Comparison of ENCODE assay signal across 8 cellular contexts in the genomic region with DNA sequence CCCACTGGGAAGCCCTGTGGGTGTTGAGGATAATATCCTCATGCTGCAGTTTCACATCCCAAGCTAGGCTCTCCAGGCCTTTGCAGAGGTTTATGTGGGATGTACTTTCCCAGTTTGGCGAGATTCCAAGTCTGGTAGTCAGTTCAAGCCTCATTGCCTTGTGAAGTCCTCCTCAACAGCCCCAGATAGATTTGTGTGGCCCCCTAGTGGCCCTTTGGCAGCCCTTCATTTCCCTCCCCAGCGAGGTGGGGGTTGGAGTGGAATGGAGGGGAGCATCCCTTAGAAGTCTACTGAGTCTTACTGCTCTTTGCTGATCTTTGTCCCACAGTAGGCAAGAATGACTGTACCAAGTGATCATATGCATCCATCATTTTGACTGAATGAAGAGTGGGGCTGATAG.
DNase-seq lines count a peak whose midpoint lies in the region; ATAC-seq and TF ChIP-seq lines count a peak whose summit lies in the region.

No MANE protein-coding gene starts in this region.

- POLR2A ChIA-PET in IMR-90 (lab: Charles Lee; ENCODE audit: unreplicated experiment) = no interaction called here

- H3K36me3 ChIP-seq in IMR-90 (ENCODE audit: control insufficient read depth, insufficient read depth, low read length) (peaks cover 51% of the 10 kb centered on the region), WERI-Rb-1 (no peaks in the 10 kb centered on the region), hepatocyte (replicated peaks; ENCODE audit: insufficient read depth, low read depth) (no peaks in the 10 kb centered on the region), testis (ENCODE audit: low read depth, missing control alignments) (no peaks in the 10 kb centered on the region)

- CTCF ChIA-PET in IMR-90 (lab: Yijun Ruan, JAX) = interaction anchor here (0.7 to 0.9 kb wide), 3 partner anchors 9 to 29 kb away, joined by 3 read pairs; no protein-coding TSS in a partner anchor

- H3K18ac ChIP-seq in IMR-90 (ENCODE audit: low read depth, low read length) = no peak overlapping the region

- no peak overlapping the region for H3K56ac ChIP-seq in IMR-90 (ENCODE audit: extremely low read depth, insufficient read depth, low read length)

- H3K4me3 ChIP-seq in IMR-90 (ENCODE audit: insufficient read depth, low read depth, low read length) (no peak overlapping the region), WERI-Rb-1 (ENCODE audit: low read depth, low read length) (no peak overlapping the region), hepatocyte (no peak overlapping the region), testis (no peak overlapping the region)

- H3K79me1 ChIP-seq in IMR-90 (ENCODE audit: low read depth in 1 of 2, low read length in 2 of 2) = peaks cover 8 to 28% of the 10 kb centered on the region in 2 experiments

- TF ChIP-seq POLR2A in IMR-90 (IDR thresholded peaks at IDR 0.05; ENCODE audit: low read depth, low read length) (no peak), testis (IDR thresholded peaks at IDR 0.05) (no peak)

- H3K9me3 ChIP-seq in IMR-90 (ENCODE audit: control insufficient read depth, insufficient read depth, low read length) (no peaks in the 10 kb centered on the region), WERI-Rb-1 (ENCODE audit: severe bottlenecking) (no peaks in the 10 kb centered on the region), hepatocyte (ENCODE audit: low read depth) (no peaks in the 10 kb centered on the region), testis (no peaks in the 10 kb centered on the region)

- dilution Hi-C loops in IMR-90 (cut with HindIII; ENCODE audit: low sequenced_read_pairs, unreplicated experiment) = no loop called here

- peaks cover 2% of the 10 kb centered on the region for H3K79me2 ChIP-seq in hepatocyte

- peak; percentile 81 for TF ChIP-seq RAD21 in IMR-90 (IDR thresholded peaks at IDR 0.05; ENCODE audit: low read length)

- TF ChIP-seq CTCF in IMR-90 (conservative IDR thresholded peaks at IDR 0.05; ENCODE audit: low read depth, low read length) = peak; percentile 74
- TF ChIP-seq CTCF in WERI-Rb-1 (IDR thresholded peaks at IDR 0.05; ENCODE audit: low read depth, low read length) = peak; percentile 81
- peak; percentile 53 for TF ChIP-seq CTCF in hepatocyte (IDR thresholded peaks at IDR 0.05; ENCODE audit: poor library complexity)
- peak; percentile 31 to 62 (median 47) for TF ChIP-seq CTCF in testis (IDR thresholded peaks at IDR 0.05)

- H4K20me1 ChIP-seq in IMR-90 (ENCODE audit: insufficient read depth, low read length) (no peaks in the 10 kb centered on the region; the same call in 1 of the 2 replicates), hepatocyte (ENCODE audit: insufficient read depth, poor library complexity, severe bottlenecking) (no peaks in the 10 kb centered on the region)

- DNase-seq in C1 segment of cervical spinal cord (lab: John Stamatoyannopoulos, UW) (peak in 10 of 14 donors; percentile 6 to 58 (median 34)), IMR-90 (peak; percentile 89), WERI-Rb-1 (peak; percentile 71), hepatocyte (ENCODE audit: low spot score) (peak; percentile 81), testis (peak; percentile 62)

- no peak overlapping the region for H3K23ac ChIP-seq in IMR-90 (ENCODE audit: low read depth, low read length)

- intact Hi-C loops in IMR-90 (cut with micrococcal nuclease) (no loop called here), testis (cut with DNase I; ENCODE audit: low total_unique reads) (no loop called here)

- no peak overlapping the region for H3K9ac ChIP-seq in IMR-90 (ENCODE audit: low read depth, low read length)

- H2BK120ac ChIP-seq in IMR-90 (ENCODE audit: low read depth, low read length) = no peak overlapping the region

- no CpG with 5 or more reads among the region's 2 CpGs for WGBS in IMR-90 (ENCODE audit: extremely low coverage in 2 of 2, insufficient read length in 1 of 2), 2 experiments
- WGBS in hepatocyte (ENCODE audit: low lambda C conversion rate, missing lambda C conversion rate) = 40% methylated on average over 2 of the region's 2 CpGs
- WGBS in testis, 2 donors = 37 to 48% methylated on average over 2 of the region's 2 CpGs

- ATAC-seq in IMR-90 (ENCODE audit: low read depth) (peak; percentile 87), HG03039 (IDR thresholded peaks at IDR 0.05; ENCODE audit: unreplicated experiment) (no peak), HG03095 (IDR thresholded peaks at IDR 0.05; ENCODE audit: unreplicated experiment) (no peak), GM18873 (IDR thresholded peaks at IDR 0.05; ENCODE audit: low FRiP score, unreplicated experiment) (no peak)

- no peak overlapping the region for H2AK5ac ChIP-seq in IMR-90 (ENCODE audit: low read depth, low read length)

- H2AK9ac ChIP-seq in IMR-90 (replicated peaks; ENCODE audit: low read depth, low read length, poor library complexity) = peak overlapping the region; percentile 9

- H3K4me1 ChIP-seq in IMR-90 (ENCODE audit: control insufficient read depth, insufficient read depth, low read length) (no peaks in the 10 kb centered on the region), hepatocyte (ENCODE audit: insufficient read depth) (no peaks in the 10 kb centered on the region), testis (peaks cover 12% of the 10 kb centered on the region)

- H3K27me3 ChIP-seq in IMR-90 (ENCODE audit: control insufficient read depth, insufficient read depth, low read length) (no peaks in the 10 kb centered on the region), WERI-Rb-1 (ENCODE audit: insufficient read depth, low read depth, severe bottlenecking) (no peaks in the 10 kb centered on the region), hepatocyte (no peaks in the 10 kb centered on the region), testis (no peaks in the 10 kb centered on the region)

- no peaks in the 10 kb centered on the region; the same call in 1 of the 2 replicates for H3K9me1 ChIP-seq in IMR-90 (ENCODE audit: insufficient read depth, low read length)

- H3K4me2 ChIP-seq in IMR-90 (ENCODE audit: low read depth, low read length) (no peak overlapping the region), hepatocyte (no peak overlapping the region)

- H2BK20ac ChIP-seq in IMR-90 (ENCODE audit: low read depth, low read length) = no peak overlapping the region

- no peaks in the 10 kb centered on the region for H3K9me2 ChIP-seq in hepatocyte (replicated peaks; ENCODE audit: insufficient read depth)

- no peak overlapping the region for H3K4ac ChIP-seq in IMR-90 (ENCODE audit: low read depth, low read length)

- H3K14ac ChIP-seq in IMR-90 (replicated peaks; ENCODE audit: low read depth, low read length) = no peak overlapping the region

- no peak overlapping the region for H4K8ac ChIP-seq in IMR-90 (ENCODE audit: low read depth in 2 of 2, low read length in 2 of 2)

- in situ Hi-C loops in IMR-90 (cut with MboI; ENCODE audit: low sequenced_read_pairs) = no loop called here

- H3K27ac ChIP-seq in IMR-90 (ENCODE audit: insufficient read depth, low read length) (no peak overlapping the region), WERI-Rb-1 (no peak overlapping the region), hepatocyte (no peak overlapping the region), testis (no peak overlapping the region)

- no peak overlapping the region for H2BK5ac ChIP-seq in IMR-90 (ENCODE audit: low read depth, low read length, poor library complexity, severe bottlenecking)

- H2BK15ac ChIP-seq in IMR-90 (ENCODE audit: low read depth, low read length) = no peak overlapping the region

- no peak overlapping the region for H2AFZ ChIP-seq in IMR-90 (replicated peaks; ENCODE audit: low read length, poor library complexity)
- H2AFZ ChIP-seq in hepatocyte = no peak overlapping the region

- no peak overlapping the region for H4K5ac ChIP-seq in IMR-90 (ENCODE audit: low read depth, low read length)

- no TSS peak for BruUV-seq in IMR-90 (replicated peaks; lab: Mats Ljungman, UMichigan)

- H4K91ac ChIP-seq in IMR-90 (ENCODE audit: insufficient read depth, low read depth, low read length) = no peak overlapping the region

TF ChIP-seq in IMR-90, 13 proteins besides CTCF, POLR2A, EP300 and RAD21:
- TF ChIP-seq MAZ (IDR thresholded peaks at IDR 0.05; ENCODE audit: borderline replicate concordance, low read depth, low read length) (peak; percentile 87), SMC3 (IDR thresholded peaks at IDR 0.05; ENCODE audit: low read depth, low read length) (peak; percentile 77), FOS (IDR thresholded peaks at IDR 0.05; ENCODE audit: low read depth, low read length) (no peak)
- TF ChIP-seq, protein P1, sequence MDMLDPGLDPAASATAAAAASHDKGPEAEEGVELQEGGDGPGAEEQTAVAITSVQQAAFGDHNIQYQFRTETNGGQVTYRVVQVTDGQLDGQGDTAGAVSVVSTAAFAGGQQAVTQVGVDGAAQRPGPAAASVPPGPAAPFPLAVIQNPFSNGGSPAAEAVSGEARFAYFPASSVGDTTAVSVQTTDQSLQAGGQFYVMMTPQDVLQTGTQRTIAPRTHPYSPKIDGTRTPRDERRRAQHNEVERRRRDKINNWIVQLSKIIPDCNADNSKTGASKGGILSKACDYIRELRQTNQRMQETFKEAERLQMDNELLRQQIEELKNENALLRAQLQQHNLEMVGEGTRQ (IDR thresholded peaks at IDR 0.05; ENCODE audit: low read depth, low read length) = no peak
TF ChIP-seq in IMR-90: peak in this region for 2.

Comparison
In these comparisons a context has a peak if more than half of its experiments do, and no peak if none do; other contexts are left out.
1. DNase-seq: peak in every context shown above with its lines; median percentile 89 in IMR-90; 81 in hepatocyte; 71 in WERI-Rb-1; 62 in testis; 34 in C1 segment of cervical spinal cord.